ENCODE assay signal across 8 cellular contexts in genomic region chr12:88111074-88111652, GRCh38. TPM values are rescaled to one million over a fixed set of nuclear protein-coding genes. Genes with fewer than 3 reads are reported as not detected.
DNase-seq lines count a peak whose midpoint lies in the region; ATAC-seq and TF ChIP-seq lines count a peak whose summit lies in the region.

No MANE protein-coding gene starts in this region.

- no peak overlapping the region for H3K27ac ChIP-seq in CD8-positive, alpha-beta memory T cell (ENCODE audit: low read depth, low read length)

- peak; percentile 32 for TF ChIP-seq CTCF in epithelial cell of esophagus (IDR thresholded peaks at IDR 0.05; ENCODE audit: insufficient read depth, low read depth, low read length, missing control alignments)
- TF ChIP-seq CTCF in progenitor cell of endocrine pancreas (IDR thresholded peaks at IDR 0.05; ENCODE audit: unreplicated experiment), result peak; percentile 61
- TF ChIP-seq CTCF in WTC11 (IDR thresholded peaks at IDR 0.05), result no peak

- H3K36me3 Mint-ChIP-seq in CD8-positive, alpha-beta memory T cell, result peaks cover 7 to 62% (median 16%) of the 10 kb centered on the region in 3 donors
- H3K36me3 Mint-ChIP-seq in progenitor cell of endocrine pancreas (ENCODE audit: insufficient read depth) (peaks cover 18% of the 10 kb centered on the region), WTC11 (peaks cover 12% of the 10 kb centered on the region; the same call in 1 of the 2 replicates)

- H3K4me3 Mint-ChIP-seq in CD8-positive, alpha-beta memory T cell, result peak overlapping the region in 1 of 7 donors; percentile 59
- H3K4me3 Mint-ChIP-seq in progenitor cell of endocrine pancreas (ENCODE audit: low read depth) (no peak overlapping the region), WTC11 (no peak overlapping the region)
- H3K4me3 Mint-ChIP-seq in stimulated activated naive CD8-positive, alpha-beta T cell treated with anti-CD3 and anti-CD28 coated beads, Interleukin-15, amount 100 ng/mL, for 72 hours, result no peak overlapping the region

- no peak for ATAC-seq in stimulated activated naive CD8-positive, alpha-beta T cell treated with anti-CD3 and anti-CD28 coated beads, Interleukin-15, amount 100 ng/mL, for 72 hours
- no peak for ATAC-seq in WTC11

- H3K27me3 Mint-ChIP-seq in CD8-positive, alpha-beta memory T cell, result no peaks in the 10 kb centered on the region
- no peaks in the 10 kb centered on the region for H3K27me3 Mint-ChIP-seq in progenitor cell of endocrine pancreas
- no peaks in the 10 kb centered on the region for H3K27me3 Mint-ChIP-seq in stimulated activated naive CD8-positive, alpha-beta T cell treated with anti-CD3 and anti-CD28 coated beads, Interleukin-15, amount 100 ng/mL, for 72 hours
- no peaks in the 10 kb centered on the region for H3K27me3 Mint-ChIP-seq in WTC11 (ENCODE audit: low read depth)

- H3K36me3 ChIP-seq in CD8-positive, alpha-beta memory T cell (ENCODE audit: insufficient read depth, low read length), result peaks cover 7% of the 10 kb centered on the region
- no peaks in the 10 kb centered on the region; the same call in 1 of the 2 replicates for H3K36me3 ChIP-seq in H7 (replicated peaks; ENCODE audit: control insufficient read depth, insufficient read depth, low read length)

- peak in 2 of 5 donors; percentile 0 to 6 for DNase-seq in CD8-positive, alpha-beta memory T cell
- DNase-seq in H7 (peak; percentile 5), NCI-H774 (lab: John Stamatoyannopoulos, UW) (peak; percentile 66), epithelial cell of esophagus (ENCODE audit: low read depth) (peak; percentile 70), progenitor cell of endocrine pancreas (ENCODE audit: low spot score, unreplicated experiment) (no peak), WTC11 (ENCODE audit: low spot score) (no peak)
- no peak for DNase-seq in stimulated activated naive CD8-positive, alpha-beta T cell treated with anti-CD3 and anti-CD28 coated beads, Interleukin-15, amount 100 ng/mL, for 72 hours
- DNase-seq in effector CD4-positive, alpha-beta T cell, result no peak

- H3K4me1 ChIP-seq in CD8-positive, alpha-beta memory T cell (ENCODE audit: insufficient read depth, low read length), result no peaks in the 10 kb centered on the region

- H3K4me1 Mint-ChIP-seq in CD8-positive, alpha-beta memory T cell, result peaks cover 0 to 4% (median 3%) of the 10 kb centered on the region in 3 donors
- H3K4me1 Mint-ChIP-seq in progenitor cell of endocrine pancreas (ENCODE audit: low read depth), result peaks cover 1% of the 10 kb centered on the region
- H3K4me1 Mint-ChIP-seq in stimulated activated naive CD8-positive, alpha-beta T cell treated with anti-CD3 and anti-CD28 coated beads, Interleukin-15, amount 100 ng/mL, for 72 hours, result no peaks in the 10 kb centered on the region
- H3K4me1 Mint-ChIP-seq in WTC11, result no peaks in the 10 kb centered on the region

- POLR2A ChIA-PET in CD8-positive, alpha-beta memory T cell (lab: Charles Lee), result no interaction called here
- POLR2A ChIA-PET in WTC11 (lab: Charles Lee), result no interaction called here

- H3K27ac Mint-ChIP-seq in CD8-positive, alpha-beta memory T cell, result peak overlapping the region in 5 of 8 donors; percentile 16 to 74 (median 70)
- H3K27ac Mint-ChIP-seq in progenitor cell of endocrine pancreas (no peak overlapping the region), WTC11 (no peak overlapping the region)
- H3K27ac Mint-ChIP-seq in stimulated activated naive CD8-positive, alpha-beta T cell treated with anti-CD3 and anti-CD28 coated beads, Interleukin-15, amount 100 ng/mL, for 72 hours, result no peak overlapping the region

- H3K4me3 ChIP-seq in CD8-positive, alpha-beta memory T cell (ENCODE audit: low read length), result no peak overlapping the region
- H3K4me3 ChIP-seq in H7 (ENCODE audit: insufficient read depth, low read depth, low read length) (no peak overlapping the region), epithelial cell of esophagus (ENCODE audit: low read length) (peak overlapping the region; percentile 32)

- H3K9me3 Mint-ChIP-seq in CD8-positive, alpha-beta memory T cell, result no peaks in the 10 kb centered on the region
- H3K9me3 Mint-ChIP-seq in progenitor cell of endocrine pancreas (ENCODE audit: low read depth) (no peaks in the 10 kb centered on the region), WTC11 (no peaks in the 10 kb centered on the region)
- no peaks in the 10 kb centered on the region for H3K9me3 Mint-ChIP-seq in stimulated activated naive CD8-positive, alpha-beta T cell treated with anti-CD3 and anti-CD28 coated beads, Interleukin-15, amount 100 ng/mL, for 72 hours

- no peaks in the 10 kb centered on the region for H3K27me3 ChIP-seq in CD8-positive, alpha-beta memory T cell (ENCODE audit: insufficient read depth, low read length, poor library complexity, severe bottlenecking)
- H3K27me3 ChIP-seq in H7 (ENCODE audit: control insufficient read depth, insufficient read depth, low read length), result no peaks in the 10 kb centered on the region

- CTCF ChIA-PET in CD8-positive, alpha-beta memory T cell (lab: Charles Lee), result no interaction called here
- CTCF ChIA-PET in WTC11 (lab: Charles Lee), result interaction anchor here (0.8 kb wide), 1 partner anchor 9 kb away, joined by 3 read pairs; no protein-coding TSS in a partner anchor

- no peaks in the 10 kb centered on the region for H3K9me3 ChIP-seq in CD8-positive, alpha-beta memory T cell (ENCODE audit: low read length)

TF ChIP-seq in WTC11, 78 proteins besides CTCF, POLR2A, EP300 and RAD21 (continues in another document):
- TF ChIP-seq NFE2L1 (CRISPR knock-in tag; IDR thresholded peaks at IDR 0.05) (no peak), KAT7 (CRISPR knock-in tag; IDR thresholded peaks at IDR 0.05; ENCODE audit: borderline replicate concordance) (no peak), TEAD1 (CRISPR knock-in tag; IDR thresholded peaks at IDR 0.05) (no peak), ZNF232 (CRISPR knock-in tag; IDR thresholded peaks at IDR 0.05) (no peak), MAX (CRISPR knock-in tag; IDR thresholded peaks at IDR 0.05) (no peak), E2F4 (CRISPR knock-in tag; IDR thresholded peaks at IDR 0.05; ENCODE audit: borderline replicate concordance, low read depth) (no peak), ELF4 (CRISPR knock-in tag; IDR thresholded peaks at IDR 0.05; ENCODE audit: low read depth) (no peak)
- TF ChIP-seq, protein P1, sequence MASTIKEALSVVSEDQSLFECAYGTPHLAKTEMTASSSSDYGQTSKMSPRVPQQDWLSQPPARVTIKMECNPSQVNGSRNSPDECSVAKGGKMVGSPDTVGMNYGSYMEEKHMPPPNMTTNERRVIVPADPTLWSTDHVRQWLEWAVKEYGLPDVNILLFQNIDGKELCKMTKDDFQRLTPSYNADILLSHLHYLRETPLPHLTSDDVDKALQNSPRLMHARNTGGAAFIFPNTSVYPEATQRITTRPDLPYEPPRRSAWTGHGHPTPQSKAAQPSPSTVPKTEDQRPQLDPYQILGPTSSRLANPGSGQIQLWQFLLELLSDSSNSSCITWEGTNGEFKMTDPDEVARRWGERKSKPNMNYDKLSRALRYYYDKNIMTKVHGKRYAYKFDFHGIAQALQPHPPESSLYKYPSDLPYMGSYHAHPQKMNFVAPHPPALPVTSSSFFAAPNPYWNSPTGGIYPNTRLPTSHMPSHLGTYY (CRISPR knock-in tag; IDR thresholded peaks at IDR 0.05), result no peak
- TF ChIP-seq, protein P2, sequence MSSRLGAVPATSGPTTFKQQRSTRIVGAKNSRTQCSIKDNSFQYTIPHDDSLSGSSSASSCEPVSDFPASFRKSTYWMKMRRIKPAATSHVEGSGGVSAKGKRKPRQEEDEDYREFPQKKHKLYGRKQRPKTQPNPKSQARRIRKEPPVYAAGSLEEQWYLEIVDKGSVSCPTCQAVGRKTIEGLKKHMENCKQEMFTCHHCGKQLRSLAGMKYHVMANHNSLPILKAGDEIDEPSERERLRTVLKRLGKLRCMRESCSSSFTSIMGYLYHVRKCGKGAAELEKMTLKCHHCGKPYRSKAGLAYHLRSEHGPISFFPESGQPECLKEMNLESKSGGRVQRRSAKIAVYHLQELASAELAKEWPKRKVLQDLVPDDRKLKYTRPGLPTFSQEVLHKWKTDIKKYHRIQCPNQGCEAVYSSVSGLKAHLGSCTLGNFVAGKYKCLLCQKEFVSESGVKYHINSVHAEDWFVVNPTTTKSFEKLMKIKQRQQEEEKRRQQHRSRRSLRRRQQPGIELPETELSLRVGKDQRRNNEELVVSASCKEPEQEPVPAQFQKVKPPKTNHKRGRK (CRISPR knock-in tag; IDR thresholded peaks at IDR 0.05; ENCODE audit: borderline replicate concordance), result no peak

RNA-seq across cellular contexts. Expression of gene CEP290, which starts 30.7 kb away (rescaled TPM):
- 10 to 100 TPM; 14.2 to 15.9 TPM for total RNA-seq in CD8-positive, alpha-beta memory T cell
- polyA plus RNA-seq in CD8-positive, alpha-beta memory T cell, result 9.8 TPM
- total RNA-seq in H7 (2014; rRNA removed; shearing (Covaris generic)), result 2.9 and 5.8 TPM in 2 replicates
- total RNA-seq in progenitor cell of endocrine pancreas (29.7 and 31.2 TPM in 2 replicates), WTC11 (2021) (9.6 to 12.3 TPM (median 10.7 TPM) in 3 replicates)

RNA-seq across cellular contexts. Expression of gene TMTC3, which starts 30.9 kb away (rescaled TPM):
- total RNA-seq in CD8-positive, alpha-beta memory T cell, result 10 to 100 TPM in 1 of 2 experiments, 1 to 10 TPM in 1; 7.7 to 10.1 TPM
- 1.8 TPM for polyA plus RNA-seq in CD8-positive, alpha-beta memory T cell
- 34.7 and 35.4 TPM in 2 replicates for total RNA-seq in H7 (2014; rRNA removed; shearing (Covaris generic))
- total RNA-seq in progenitor cell of endocrine pancreas (35.2 TPM in 2 replicates), WTC11 (2021) (36.9 to 39.8 TPM (median 38.8 TPM) in 3 replicates)

Comparison
In these comparisons a context has a peak if more than half of its experiments do, and no peak if none do; other contexts are left out.
1. DNase-seq: peak in H7 (single experiment), NCI-H774 (single experiment) and epithelial cell of esophagus (single experiment); none in progenitor cell of endocrine pancreas (single experiment), stimulated activated naive CD8-positive, alpha-beta T cell treated with anti-CD3 and anti-CD28 coated beads, Interleukin-15, amount 100 ng/mL, for 72 hours (0 of 2), WTC11 (single experiment) and effector CD4-positive, alpha-beta T cell (single experiment).
2. H3K27ac Mint-ChIP-seq: peak in CD8-positive, alpha-beta memory T cell (5 of 8); none in progenitor cell of endocrine pancreas (single experiment), stimulated activated naive CD8-positive, alpha-beta T cell treated with anti-CD3 and anti-CD28 coated beads, Interleukin-15, amount 100 ng/mL, for 72 hours (0 of 2) and WTC11 (single experiment).